In the genomic region with DNA sequence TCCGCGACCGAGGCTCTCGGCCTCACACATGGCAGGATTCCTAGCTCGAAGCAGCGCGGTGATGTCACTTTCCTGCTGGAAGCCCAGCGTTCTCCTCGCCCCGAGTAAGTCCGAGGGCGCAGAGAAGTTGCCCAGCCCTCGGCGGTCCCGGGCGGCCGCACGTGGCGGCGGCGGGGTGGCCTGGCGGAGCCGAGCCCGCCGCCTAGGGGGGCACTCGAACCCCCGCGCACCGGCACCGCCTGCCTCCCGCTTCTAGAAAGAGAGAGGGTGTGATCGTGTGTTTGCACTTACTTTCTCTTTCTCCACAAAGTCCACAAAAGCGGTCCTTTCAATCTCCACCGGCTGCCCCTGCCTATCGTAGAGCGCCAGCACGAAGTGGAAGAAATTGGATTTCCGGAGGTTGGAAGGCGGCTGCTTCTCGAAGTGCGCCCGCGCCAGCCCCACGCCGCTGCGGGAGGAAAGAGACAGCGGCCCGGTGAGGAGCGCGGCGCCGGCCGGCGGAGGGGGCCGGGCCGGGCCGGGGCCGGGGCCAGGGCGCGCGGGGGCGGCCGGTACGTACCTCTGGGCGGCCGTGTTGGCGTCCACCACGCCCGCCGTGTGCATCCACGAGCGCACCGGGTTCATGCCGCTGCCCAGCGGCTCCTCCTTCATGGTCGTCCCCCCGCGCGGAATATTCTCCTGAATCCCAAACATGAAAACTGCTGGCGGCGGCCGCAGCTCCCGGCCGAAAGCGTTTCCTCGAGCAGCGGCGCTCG, we compare ENCODE assay signal across 8 cellular contexts. TPM values are rescaled to one million over a fixed set of nuclear protein-coding genes. Genes with fewer than 3 reads are reported as not detected.
DNase-seq lines count a peak whose midpoint lies in the region; ATAC-seq and TF ChIP-seq lines count a peak whose summit lies in the region.

No MANE protein-coding gene starts in this region.

- H3K4me1 ChIP-seq in A673 (ENCODE audit: insufficient read depth, low read length, poor library complexity, severe bottlenecking) (peaks cover 34% of the 10 kb centered on the region), right lobe of liver (peaks cover 0 to 46% (median 0%) of the 10 kb centered on the region in 4 donors), urinary bladder (ENCODE audit: insufficient read depth) (peaks cover 2% of the 10 kb centered on the region)

- POLR2A ChIA-PET in A673 (lab: Charles Lee; ENCODE audit: low non-redundant PET): interaction anchor here (0.6 kb wide), 1 partner anchor 666 kb away, joined by 3 read pairs; no protein-coding TSS in a partner anchor

- H3K9me3 Mint-ChIP-seq in HFFc6 (peaks cover 7% of the 10 kb centered on the region), brain (peaks cover 0 to 5% (median 0%) of the 10 kb centered on the region in 5 experiments)

- H3K4me3 ChIP-seq in A673 (ENCODE audit: low read depth, low read length, poor library complexity, severe bottlenecking) (peak overlapping the region; percentile 79), right lobe of liver (peak overlapping the region; percentile 36 to 39 (median 39)), urinary bladder (ENCODE audit: low read depth, low read length) (peak overlapping the region; percentile 52)

- CTCF ChIA-PET in A673 (lab: Charles Lee): interaction anchor here (0.7 kb wide), 1 partner anchor 110 kb away, joined by 4 read pairs; no protein-coding TSS in a partner anchor

- H3K36me3 Mint-ChIP-seq in HFFc6 (ENCODE audit: low read depth): no peaks in the 10 kb centered on the region
- peaks cover 31% of the 10 kb centered on the region for H3K36me3 Mint-ChIP-seq in brain

- TF ChIP-seq CTCF in A673 (conservative IDR thresholded peaks at IDR 0.05; ENCODE audit: low read depth, low read length) (no peak), HFFc6 (IDR thresholded peaks at IDR 0.05) (no peak), brain (conservative IDR thresholded peaks at IDR 0.05) (no peak), right lobe of liver (IDR thresholded peaks at IDR 0.05) (no peak)

- no peak for TF ChIP-seq POLR2A in right lobe of liver (IDR thresholded peaks at IDR 0.05)

- H3K27me3 Mint-ChIP-seq in HFFc6 (ENCODE audit: insufficient read depth): peaks cover 51% of the 10 kb centered on the region
- H3K27me3 Mint-ChIP-seq in brain: peaks cover 90% of the 10 kb centered on the region

- H3K27me3 ChIP-seq in A673 (replicated peaks; ENCODE audit: insufficient read depth, low read depth, low read length, poor library complexity): no peaks in the 10 kb centered on the region
- peaks cover 39 to 77% of the 10 kb centered on the region in 2 donors for H3K27me3 ChIP-seq in right lobe of liver

- 1% methylated on average over 17 of the region's 89 CpGs for WGBS in right lobe of liver (ENCODE audit: insufficient coverage, low coverage, low lambda C conversion rate, missing lambda C conversion rate)
- WGBS in urinary bladder: under 1% methylated on average over 89 of the region's 89 CpGs

- DNase-seq in A673 (ENCODE audit: low spot score) (peak; percentile 67), HFFc6 (no peak), right lobe of liver (no peak), GM19240 (ENCODE audit: insufficient read length, low spot score) (no peak)

- ATAC-seq in right lobe of liver: peak in 2 of 4 donors; percentile 20 to 60
- ATAC-seq in HG02981 (IDR thresholded peaks at IDR 0.05; ENCODE audit: unreplicated experiment): no peak
- ATAC-seq in HG02678 (IDR thresholded peaks at IDR 0.05; ENCODE audit: unreplicated experiment): no peak

- peak overlapping the region; percentile 86 for H3K27ac ChIP-seq in A673 (ENCODE audit: low read depth, low read length, poor library complexity, severe bottlenecking)
- no peak overlapping the region for H3K27ac ChIP-seq in right lobe of liver
- no peak overlapping the region for H3K27ac ChIP-seq in urinary bladder (ENCODE audit: low read depth)

- peak overlapping the region; percentile 80 for H3K4me3 Mint-ChIP-seq in HFFc6
- peak overlapping the region; percentile 79 to 93 (median 82) for H3K4me3 Mint-ChIP-seq in brain

- peaks cover 35% of the 10 kb centered on the region for H3K36me3 ChIP-seq in A673 (ENCODE audit: insufficient read depth, low read length, poor library complexity, severe bottlenecking)
- H3K36me3 ChIP-seq in right lobe of liver: no peaks in the 10 kb centered on the region
- no peaks in the 10 kb centered on the region for H3K36me3 ChIP-seq in urinary bladder (ENCODE audit: insufficient read depth)

- H3K4me1 Mint-ChIP-seq in HFFc6 (ENCODE audit: low read depth) (peaks cover 6% of the 10 kb centered on the region), brain (peaks cover 46% of the 10 kb centered on the region)

- H3K27ac Mint-ChIP-seq in HFFc6: no peak overlapping the region
- H3K27ac Mint-ChIP-seq in brain: peak overlapping the region in 3 of 5 experiments; percentile 76 to 96 (median 86)

- no TSS peak for BruUV-seq in A673 (replicated peaks; lab: Mats Ljungman, UMichigan)

- no peaks in the 10 kb centered on the region for H3K9me3 ChIP-seq in A673 (ENCODE audit: low read depth, low read length, poor library complexity, severe bottlenecking)
- H3K9me3 ChIP-seq in right lobe of liver: no peaks in the 10 kb centered on the region

- intact Hi-C loops in A673 (cut with micrococcal nuclease; ENCODE audit: unreplicated experiment) (loop anchor here (5.0 to 10.0 kb wide), 5 partner anchors 71 to 1428 kb away; no protein-coding TSS in a partner anchor), right lobe of liver (cut with DNase I) (no loop called here)

RNA-seq across cellular contexts. Expression of gene EBF3, which starts 0.8 kb away (rescaled TPM):
- total RNA-seq in A673 (2021): 52.2 and 56.2 TPM in 2 replicates
- total RNA-seq in HFFc6 (2021; fragmentation: NEBNext Ultra II Directional; extraction: Animal tissue kit (Norgen Biotek cat#: 25700)): under 1 TPM in 4 of 6 experiments, not detected in 2; 0.14 to 0.39 (median 0.21) TPM
- 22.3 TPM for polyA plus RNA-seq in brain (ENCODE audit: insufficient read depth, low read depth, low replicate concordance)
- total RNA-seq in right lobe of liver: under 1 TPM in 1 of 6 experiments, not detected in 5; 0.12 TPM
- total RNA-seq in urinary bladder: 29.4 TPM
- 5.1 TPM for polyA plus RNA-seq in urinary bladder

Comparison
In these comparisons a context has a peak if more than half of its experiments do, and no peak if none do; other contexts are left out.
1. RNA of gene EBF3, which starts 0.8 kb away (total RNA-seq): 52.2 to 56.2 TPM in A673 and 29.4 TPM in urinary bladder (single experiment); 0.14 to 0.39 TPM in HFFc6 and 0.12 TPM in right lobe of liver; every median in the first group is over 10 times any median in the second.
2. Peak in every context shown above with its lines, with median percentiles within 50 percentile points of each other: H3K4me3 ChIP-seq.